Comparison of ENCODE assay signal across 8 cellular contexts in the genomic region with DNA sequence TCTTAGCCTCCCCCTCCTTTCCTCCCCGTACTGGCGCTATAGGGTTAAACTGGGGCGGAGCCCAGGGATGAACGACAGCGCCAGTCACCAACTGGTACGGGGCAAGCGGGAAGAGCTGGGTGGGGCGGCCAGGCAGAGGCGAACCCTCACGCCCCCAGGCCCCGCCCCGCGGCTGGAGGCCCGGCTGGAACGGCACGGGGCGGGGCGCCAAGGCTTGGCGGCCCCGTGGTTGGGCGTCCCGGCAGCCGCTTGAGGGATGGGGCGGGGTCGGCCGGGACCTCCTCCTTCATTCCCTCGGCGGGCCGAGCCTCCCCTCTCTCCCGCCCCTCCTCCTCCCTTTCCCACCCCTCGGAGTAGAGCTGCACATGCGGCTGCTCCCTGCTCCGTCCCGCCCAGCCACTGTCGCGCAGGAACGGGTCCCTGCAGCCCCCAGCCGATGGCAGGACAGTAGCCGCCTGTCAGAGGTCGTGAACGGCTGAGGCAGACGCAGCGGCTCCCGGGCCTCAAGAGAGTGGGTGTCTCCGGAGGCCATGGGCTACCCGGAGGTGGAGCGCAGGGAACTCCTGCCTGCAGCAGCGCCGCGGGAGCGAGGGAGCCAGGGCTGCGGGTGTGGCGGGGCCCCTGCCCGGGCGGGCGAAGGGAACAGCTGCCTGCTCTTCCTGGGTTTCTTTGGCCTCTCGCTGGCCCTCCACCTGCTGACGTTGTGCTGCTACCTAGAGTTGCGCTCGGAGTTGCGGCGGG. TPM values are rescaled to one million over a fixed set of nuclear protein-coding genes. Genes with fewer than 3 reads are reported as not detected.
A peak's percentile ranks its signal among the peaks of the same experiment; 100 is the strongest.
DNase-seq lines count a peak whose midpoint lies in the region; ATAC-seq and TF ChIP-seq lines count a peak whose summit lies in the region.

A gene (plus strand): TSS at position 335 of the 741 bp plus-strand sequence.

- peak within 1 kb of the TSS; percentile 94 for H3K27ac Mint-ChIP-seq in mesothelial cell of epicardium

- peaks cover 12% of the 10 kb centered on the region for H3K4me1 Mint-ChIP-seq in mesothelial cell of epicardium

- peak within 1 kb of the TSS; percentile 75 for H3K4me3 Mint-ChIP-seq in mesothelial cell of epicardium

- peak; percentile 81 for ATAC-seq in HG02884 (IDR thresholded peaks at IDR 0.05; ENCODE audit: unreplicated experiment)

- peak; percentile 2 for DNase-seq in GDM1 (lab: John Stamatoyannopoulos, UW)
- peak; percentile 97 for DNase-seq in NCI-H82 (lab: John Stamatoyannopoulos, UW)
- peak; percentile 66 for DNase-seq in activated T-cell treated with anti-CD3 and anti-CD28 coated beads, Interleukin-2, amount 50 U/mL, for 1 hour
- no peak for DNase-seq in epithelial cell of proximal tubule (ENCODE audit: low read depth)
- peak; percentile 85 to 90 for DNase-seq in mesothelial cell of epicardium (ENCODE audit: low spot score in 2 of 2, unreplicated experiment in 2 of 2)
- peak; percentile 22 for DNase-seq in stimulated activated CD8-positive, alpha-beta memory T cell treated with anti-CD3 and anti-CD28 coated beads, Interleukin-12 subunit alpha, Interleukin-12 subunit beta, amount 100 ng/mL, for 1 hour (ENCODE audit: low read depth)
- no peak for DNase-seq in cerebellar nuclear complex (lab: John Stamatoyannopoulos, UW)

- H3K27me3 Mint-ChIP-seq in mesothelial cell of epicardium (ENCODE audit: low read depth), result peaks cover 6% of the 10 kb centered on the region

- H3K9me3 Mint-ChIP-seq in mesothelial cell of epicardium, result peaks cover 10% of the 10 kb centered on the region

- TF ChIP-seq CTCF in epithelial cell of proximal tubule (conservative IDR thresholded peaks at IDR 0.05; ENCODE audit: low read depth, low read length) (no peak), mesothelial cell of epicardium (IDR thresholded peaks at IDR 0.05; ENCODE audit: unreplicated experiment) (no peak)

- H3K36me3 Mint-ChIP-seq in mesothelial cell of epicardium, result no peaks in the 10 kb centered on the region

- H3K4me3 ChIP-seq in epithelial cell of proximal tubule (ENCODE audit: low read depth, low read length), result peak within 1 kb of the TSS; percentile 60

RNA-seq across cellular contexts. Expression of the gene that starts here (rescaled TPM):
- 0.80 and 1.6 TPM in 2 replicates for total RNA-seq in epithelial cell of proximal tubule
- total RNA-seq in mesothelial cell of epicardium, result 8.4 to 9.2 TPM (median 8.9 TPM) in 3 replicates

Comparison
In these comparisons a context has a peak if more than half of its experiments do, and no peak if none do; other contexts are left out.
1. DNase-seq: peak in GDM1 (single experiment), NCI-H82 (single experiment), activated T-cell treated with anti-CD3 and anti-CD28 coated beads, Interleukin-2, amount 50 U/mL, for 1 hour (single experiment), mesothelial cell of epicardium (2 of 2) and stimulated activated CD8-positive, alpha-beta memory T cell treated with anti-CD3 and anti-CD28 coated beads, Interleukin-12 subunit alpha, Interleukin-12 subunit beta, amount 100 ng/mL, for 1 hour (single experiment); none in epithelial cell of proximal tubule (single experiment) and cerebellar nuclear complex (0 of 2).